ENCODE assay signal across 19 cellular contexts in the genomic region with DNA sequence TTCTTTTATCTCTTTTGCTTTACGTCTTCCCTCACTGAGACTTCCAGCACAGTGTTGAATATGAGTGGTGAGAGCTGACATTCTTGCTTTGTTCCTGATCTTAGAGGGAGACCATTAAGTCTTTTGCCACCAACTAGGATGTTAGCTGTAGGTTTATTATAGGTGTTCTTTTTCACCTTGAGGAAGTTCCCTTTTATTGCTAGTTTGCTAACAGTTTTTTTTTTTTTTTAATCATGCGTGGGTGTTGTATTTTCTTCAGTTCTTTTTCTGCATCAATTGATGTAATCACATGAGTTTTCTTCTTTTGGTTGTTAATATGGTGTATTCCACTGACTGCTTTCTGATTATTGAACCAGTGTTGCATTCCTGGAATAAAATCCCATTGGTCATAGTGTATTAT. TPM values are rescaled to one million over a fixed set of nuclear protein-coding genes. Genes with fewer than 3 reads are reported as not detected.
DNase-seq lines count a peak whose midpoint lies in the region; ATAC-seq and TF ChIP-seq lines count a peak whose summit lies in the region.
"Had no signal": no experiment of that assay in that cellular context is flagged by ENCODE, and none has a peak within 500 bp of the region (broad histone marks: within the 10 kb centered on the region; RNA-seq: fewer than 3 reads in every experiment).

No MANE protein-coding gene starts in this region.

- 92 to 96% (median 94%) methylated on average over 2 of the region's 2 CpGs for WGBS in psoas muscle, 3 donors

- peaks cover 20% of the 10 kb centered on the region for H3K9me3 ChIP-seq in psoas muscle

- peaks cover 24% of the 10 kb centered on the region in 2 donors for H3K4me1 Mint-ChIP-seq in natural killer cell
- H3K4me1 Mint-ChIP-seq in natural killer cell treated with Interleukin-12 subunit alpha and Interleukin-12 subunit beta and Interleukin-15 and Interleukin-18, amount 100 ng/mL, for 72 hours (ENCODE audit: low read depth in 2 of 2): peaks cover 22 to 23% of the 10 kb centered on the region in 2 donors
- peaks cover 30% of the 10 kb centered on the region for H3K4me1 Mint-ChIP-seq in activated B cell treated with CpG ODN at 0.5 μM for 24 hours
- H3K4me1 Mint-ChIP-seq in memory B cell: peaks cover 19% of the 10 kb centered on the region

- no peak overlapping the region for H3K27ac ChIP-seq in psoas muscle
- H3K27ac ChIP-seq: BLaER1, Peyer's patch had no signal

- H3K9me3 Mint-ChIP-seq in natural killer cell: peaks cover 4 to 6% of the 10 kb centered on the region in 2 donors
- peaks cover 8% of the 10 kb centered on the region for H3K9me3 Mint-ChIP-seq in natural killer cell treated with Interleukin-12 subunit alpha and Interleukin-12 subunit beta and Interleukin-15 and Interleukin-18, amount 100 ng/mL, for 72 hours
- H3K9me3 Mint-ChIP-seq in activated B cell treated with CpG ODN at 0.5 μM for 24 hours: peaks cover 9% of the 10 kb centered on the region
- peaks cover 4% of the 10 kb centered on the region for H3K9me3 Mint-ChIP-seq in memory B cell

- H3K27me3 Mint-ChIP-seq in natural killer cell (ENCODE audit: low read depth in 2 of 2) (no peaks in the 10 kb centered on the region), activated B cell treated with CpG ODN at 0.5 μM for 24 hours (no peaks in the 10 kb centered on the region), memory B cell (no peaks in the 10 kb centered on the region)
- H3K27me3 Mint-ChIP-seq in natural killer cell treated with Interleukin-12 subunit alpha and Interleukin-12 subunit beta and Interleukin-15 and Interleukin-18, amount 100 ng/mL, for 72 hours: no peaks in the 10 kb centered on the region

- ATAC-seq in natural killer cell: no peak
- no peak for ATAC-seq in natural killer cell treated with Interleukin-12 subunit alpha and Interleukin-12 subunit beta and Interleukin-15 and Interleukin-18, amount 100 ng/mL, for 72 hours
- ATAC-seq in activated B cell treated with CpG ODN at 0.5 μM for 24 hours (ENCODE audit: low read depth): no peak
- peak; percentile 52 for ATAC-seq in memory B cell (ENCODE audit: low read depth)
- no peak for ATAC-seq in psoas muscle
- ATAC-seq in left colon: no peak

- H3K27me3 ChIP-seq in psoas muscle (ENCODE audit: insufficient read depth in 3 of 3, low read length in 2 of 3): no peaks in the 10 kb centered on the region
- H3K27me3 ChIP-seq: BLaER1, Peyer's patch had no signal

- H3K4me1 ChIP-seq in psoas muscle: no peaks in the 10 kb centered on the region
- H3K4me1 ChIP-seq: Caco-2, HAP-1 had no signal

- TF ChIP-seq CTCF in natural killer cell (IDR thresholded peaks at IDR 0.05) (no peak), activated B cell treated with CpG ODN at 0.5 μM for 24 hours (IDR thresholded peaks at IDR 0.05) (no peak), psoas muscle (IDR thresholded peaks at IDR 0.05) (no peak)

- intact Hi-C loops in natural killer cell (cut with micrococcal nuclease) (no loop called here), activated B cell treated with CpG ODN at 0.5 μM for 24 hours (cut with micrococcal nuclease) (no loop called here), psoas muscle (cut with DNase I) (no loop called here), left colon (cut with DNase I, micrococcal nuclease) (no loop called here)

- H3K4me3 ChIP-seq in psoas muscle: no peak overlapping the region
- H3K4me3 ChIP-seq: BLaER1, HAP-1, Peyer's patch had no signal

- H3K27ac Mint-ChIP-seq in natural killer cell: peak overlapping the region; percentile 31 to 39
- no peak overlapping the region for H3K27ac Mint-ChIP-seq in natural killer cell treated with Interleukin-12 subunit alpha and Interleukin-12 subunit beta and Interleukin-15 and Interleukin-18, amount 100 ng/mL, for 72 hours
- H3K27ac Mint-ChIP-seq in activated B cell treated with CpG ODN at 0.5 μM for 24 hours: peak overlapping the region; percentile 22
- peak overlapping the region; percentile 76 for H3K27ac Mint-ChIP-seq in memory B cell

- CTCF ChIA-PET in activated B cell treated with CpG ODN at 0.5 μM for 24 hours (lab: Charles Lee): interaction anchor here (0.9 to 1.1 kb wide), 3 partner anchors 11 to 177 kb away, joined by 3 to 4 read pairs (median 3); no protein-coding TSS in a partner anchor

- no peak overlapping the region for H3K4me3 Mint-ChIP-seq in natural killer cell
- H3K4me3 Mint-ChIP-seq in natural killer cell treated with Interleukin-12 subunit alpha and Interleukin-12 subunit beta and Interleukin-15 and Interleukin-18, amount 100 ng/mL, for 72 hours: no peak overlapping the region
- H3K4me3 Mint-ChIP-seq in activated B cell treated with CpG ODN at 0.5 μM for 24 hours: no peak overlapping the region
- no peak overlapping the region for H3K4me3 Mint-ChIP-seq in memory B cell

- peaks cover 33% of the 10 kb centered on the region for H3K36me3 Mint-ChIP-seq in natural killer cell
- H3K36me3 Mint-ChIP-seq in natural killer cell treated with Interleukin-12 subunit alpha and Interleukin-12 subunit beta and Interleukin-15 and Interleukin-18, amount 100 ng/mL, for 72 hours: peaks cover 46% of the 10 kb centered on the region
- peaks cover 80% of the 10 kb centered on the region for H3K36me3 Mint-ChIP-seq in activated B cell treated with CpG ODN at 0.5 μM for 24 hours (ENCODE audit: low read depth)
- H3K36me3 Mint-ChIP-seq in memory B cell: peaks cover 43% of the 10 kb centered on the region

- peaks cover 7 to 49% of the 10 kb centered on the region in 2 donors for H3K36me3 ChIP-seq in psoas muscle (ENCODE audit: insufficient read depth in 1 of 2, low read depth in 1 of 2)

- POLR2A ChIA-PET in activated B cell treated with CpG ODN at 0.5 μM for 24 hours (lab: Charles Lee): interaction anchor here (0.5 to 1.2 kb wide), 6 partner anchors 12 to 173 kb away, joined by 3 to 6 read pairs (median 3); a partner anchor contains a TSS

- DNase-seq in natural killer cell (no peak), activated B cell treated with CpG ODN at 0.5 μM for 24 hours (no peak), memory B cell (ENCODE audit: low spot score in 2 of 2) (no peak), psoas muscle (no peak), left colon (no peak), NCI-H2196 (lab: John Stamatoyannopoulos, UW; ENCODE audit: unreplicated experiment) (no peak)
- no peak for DNase-seq in natural killer cell treated with Interleukin-12 subunit alpha and Interleukin-12 subunit beta and Interleukin-15 and Interleukin-18, amount 100 ng/mL, for 72 hours (ENCODE audit: low spot score)
- DNase-seq: Caco-2, MV-4-11, NCI-H1417 treated with DMSO at 0.1 percent for 48 hours, NCI-H2029, NCI-H2171 treated with DMSO at 0.1 percent for 48 hours, NCI-H510A treated with DMSO at 0.1 percent for 48 hours, Right ventricle myocardium superior had no signal

RNA-seq across cellular contexts. Expression of a gene that starts 21.1 kb away (rescaled TPM):
- total RNA-seq in natural killer cell: 100 to 1,000 TPM in 2 of 3 donors, 10 to 100 TPM in 1; 99.0 to 124 (median 100) TPM
- total RNA-seq in natural killer cell treated with Interleukin-12 subunit alpha and Interleukin-12 subunit beta and Interleukin-15 and Interleukin-18, amount 100 ng/mL, for 72 hours: 100 to 1,000 TPM; 115 to 145 TPM
- 82.6 and 87.5 TPM in 2 replicates for total RNA-seq in activated B cell treated with CpG ODN at 0.5 μM for 24 hours
- total RNA-seq in psoas muscle: 10 to 100 TPM; 40.5 to 51.5 (median 45.2) TPM
- polyA plus RNA-seq in psoas muscle: 100 to 1,000 TPM in 1 of 3 donors, 10 to 100 TPM in 2; 51.0 to 102 (median 57.7) TPM
- total RNA-seq in left colon: 10 to 100 TPM; 22.2 to 26.5 TPM

RNA-seq across cellular contexts. Expression of a gene that starts 33.6 kb away (rescaled TPM):
- total RNA-seq in natural killer cell (10 to 100 TPM; 46.3 to 69.3 (median 63.3) TPM), activated B cell treated with CpG ODN at 0.5 μM for 24 hours (52.2 and 53.5 TPM in 2 replicates), psoas muscle (10 to 100 TPM; 26.3 to 44.2 (median 30.8) TPM), left colon (10 to 100 TPM; 78.8 to 90.5 TPM)
- total RNA-seq in natural killer cell treated with Interleukin-12 subunit alpha and Interleukin-12 subunit beta and Interleukin-15 and Interleukin-18, amount 100 ng/mL, for 72 hours: 10 to 100 TPM; 46.7 to 60.8 TPM
- 100 to 1,000 TPM in 1 of 3 donors, 10 to 100 TPM in 2; 49.3 to 133 (median 75.7) TPM for polyA plus RNA-seq in psoas muscle

RNA-seq across cellular contexts. Expression of a gene that starts 45.5 kb away (rescaled TPM):
- total RNA-seq in natural killer cell (not detected), activated B cell treated with CpG ODN at 0.5 μM for 24 hours (not detected in 2 replicates), psoas muscle (not detected), left colon (not detected)
- 1 to 10 TPM in 1 of 2 donors, not detected in 1; 1.4 TPM for total RNA-seq in natural killer cell treated with Interleukin-12 subunit alpha and Interleukin-12 subunit beta and Interleukin-15 and Interleukin-18, amount 100 ng/mL, for 72 hours
- polyA plus RNA-seq in psoas muscle: not detected
- total RNA-seq: Caco-2, HT1080, Peyer's patch, Right ventricle myocardium superior had no signal
- polyA plus RNA-seq: AG04450 had no signal

Comparison
In these comparisons a context has a peak if more than half of its experiments do, and no peak if none do; other contexts are left out.
1. H3K27ac Mint-ChIP-seq: peak in natural killer cell (2 of 2), activated B cell treated with CpG ODN at 0.5 μM for 24 hours (single experiment) and memory B cell (single experiment); none in natural killer cell treated with Interleukin-12 subunit alpha and Interleukin-12 subunit beta and Interleukin-15 and Interleukin-18, amount 100 ng/mL, for 72 hours (0 of 2).